1 cellular context compared by ENCODE assay signal in the genomic region with DNA sequence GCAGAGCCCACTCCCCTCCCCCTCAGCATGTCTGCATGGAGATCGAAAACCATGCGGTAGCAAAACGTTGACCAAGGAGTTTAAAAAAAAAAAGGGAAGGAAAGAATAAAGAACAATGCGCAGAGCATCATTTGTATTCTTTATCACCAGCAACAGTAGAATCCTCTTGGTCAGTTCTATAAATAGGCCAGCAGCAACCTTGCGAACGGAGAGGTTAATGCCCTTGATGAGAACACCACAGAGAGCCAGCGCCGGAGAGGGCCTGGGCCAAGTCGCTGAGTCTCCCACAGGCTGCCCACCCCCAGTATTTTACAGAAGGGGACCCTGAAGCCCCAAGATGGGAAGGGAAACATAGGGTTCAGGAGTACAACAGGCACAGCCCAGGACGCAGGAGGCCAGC.
TF ChIP-seq lines count a peak whose summit lies in the region.

No MANE protein-coding gene starts in this region.

TF ChIP-seq in SK-N-SH treated with all-trans-retinoic acid at 6 μM for 48 hours, 23 proteins besides CTCF, POLR2A, EP300 and RAD21 (continued from another document):
- TF ChIP-seq, protein P1, sequence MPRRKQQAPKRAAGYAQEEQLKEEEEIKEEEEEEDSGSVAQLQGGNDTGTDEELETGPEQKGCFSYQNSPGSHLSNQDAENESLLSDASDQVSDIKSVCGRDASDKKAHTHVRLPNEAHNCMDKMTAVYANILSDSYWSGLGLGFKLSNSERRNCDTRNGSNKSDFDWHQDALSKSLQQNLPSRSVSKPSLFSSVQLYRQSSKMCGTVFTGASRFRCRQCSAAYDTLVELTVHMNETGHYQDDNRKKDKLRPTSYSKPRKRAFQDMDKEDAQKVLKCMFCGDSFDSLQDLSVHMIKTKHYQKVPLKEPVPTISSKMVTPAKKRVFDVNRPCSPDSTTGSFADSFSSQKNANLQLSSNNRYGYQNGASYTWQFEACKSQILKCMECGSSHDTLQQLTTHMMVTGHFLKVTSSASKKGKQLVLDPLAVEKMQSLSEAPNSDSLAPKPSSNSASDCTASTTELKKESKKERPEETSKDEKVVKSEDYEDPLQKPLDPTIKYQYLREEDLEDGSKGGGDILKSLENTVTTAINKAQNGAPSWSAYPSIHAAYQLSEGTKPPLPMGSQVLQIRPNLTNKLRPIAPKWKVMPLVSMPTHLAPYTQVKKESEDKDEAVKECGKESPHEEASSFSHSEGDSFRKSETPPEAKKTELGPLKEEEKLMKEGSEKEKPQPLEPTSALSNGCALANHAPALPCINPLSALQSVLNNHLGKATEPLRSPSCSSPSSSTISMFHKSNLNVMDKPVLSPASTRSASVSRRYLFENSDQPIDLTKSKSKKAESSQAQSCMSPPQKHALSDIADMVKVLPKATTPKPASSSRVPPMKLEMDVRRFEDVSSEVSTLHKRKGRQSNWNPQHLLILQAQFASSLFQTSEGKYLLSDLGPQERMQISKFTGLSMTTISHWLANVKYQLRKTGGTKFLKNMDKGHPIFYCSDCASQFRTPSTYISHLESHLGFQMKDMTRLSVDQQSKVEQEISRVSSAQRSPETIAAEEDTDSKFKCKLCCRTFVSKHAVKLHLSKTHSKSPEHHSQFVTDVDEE (CRISPR knock-in tag; IDR thresholded peaks at IDR 0.05) = no peak
- TF ChIP-seq ARNTL (CRISPR knock-in tag; IDR thresholded peaks at IDR 0.05; ENCODE audit: borderline replicate concordance, low read depth) (no peak), ZNF565 (CRISPR knock-in tag; conservative IDR thresholded peaks at IDR 0.05; ENCODE audit: low read depth) (no peak), ZNF70 (CRISPR knock-in tag; IDR thresholded peaks at IDR 0.05) (no peak), BACH2 (CRISPR knock-in tag; IDR thresholded peaks at IDR 0.05; ENCODE audit: borderline replicate concordance) (no peak), TCF4 (CRISPR knock-in tag; IDR thresholded peaks at IDR 0.05; ENCODE audit: borderline replicate concordance) (no peak), TOX (CRISPR knock-in tag; IDR thresholded peaks at IDR 0.05; ENCODE audit: borderline replicate concordance) (no peak), RARB (CRISPR knock-in tag; IDR thresholded peaks at IDR 0.05) (no peak), OSR1 (CRISPR knock-in tag; IDR thresholded peaks at IDR 0.05) (no peak), ISL1 (CRISPR knock-in tag; IDR thresholded peaks at IDR 0.05) (no peak), PPARA (CRISPR knock-in tag; IDR thresholded peaks at IDR 0.05; ENCODE audit: borderline replicate concordance) (no peak)
- TF ChIP-seq, protein P2, sequence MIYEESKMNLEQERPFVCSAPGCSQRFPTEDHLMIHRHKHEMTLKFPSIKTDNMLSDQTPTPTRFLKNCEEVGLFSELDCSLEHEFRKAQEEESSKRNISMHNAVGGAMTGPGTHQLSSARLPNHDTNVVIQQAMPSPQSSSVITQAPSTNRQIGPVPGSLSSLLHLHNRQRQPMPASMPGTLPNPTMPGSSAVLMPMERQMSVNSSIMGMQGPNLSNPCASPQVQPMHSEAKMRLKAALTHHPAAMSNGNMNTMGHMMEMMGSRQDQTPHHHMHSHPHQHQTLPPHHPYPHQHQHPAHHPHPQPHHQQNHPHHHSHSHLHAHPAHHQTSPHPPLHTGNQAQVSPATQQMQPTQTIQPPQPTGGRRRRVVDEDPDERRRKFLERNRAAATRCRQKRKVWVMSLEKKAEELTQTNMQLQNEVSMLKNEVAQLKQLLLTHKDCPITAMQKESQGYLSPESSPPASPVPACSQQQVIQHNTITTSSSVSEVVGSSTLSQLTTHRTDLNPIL (CRISPR knock-in tag; IDR thresholded peaks at IDR 0.05; ENCODE audit: low read depth) = no peak
- TF ChIP-seq, protein P3, sequence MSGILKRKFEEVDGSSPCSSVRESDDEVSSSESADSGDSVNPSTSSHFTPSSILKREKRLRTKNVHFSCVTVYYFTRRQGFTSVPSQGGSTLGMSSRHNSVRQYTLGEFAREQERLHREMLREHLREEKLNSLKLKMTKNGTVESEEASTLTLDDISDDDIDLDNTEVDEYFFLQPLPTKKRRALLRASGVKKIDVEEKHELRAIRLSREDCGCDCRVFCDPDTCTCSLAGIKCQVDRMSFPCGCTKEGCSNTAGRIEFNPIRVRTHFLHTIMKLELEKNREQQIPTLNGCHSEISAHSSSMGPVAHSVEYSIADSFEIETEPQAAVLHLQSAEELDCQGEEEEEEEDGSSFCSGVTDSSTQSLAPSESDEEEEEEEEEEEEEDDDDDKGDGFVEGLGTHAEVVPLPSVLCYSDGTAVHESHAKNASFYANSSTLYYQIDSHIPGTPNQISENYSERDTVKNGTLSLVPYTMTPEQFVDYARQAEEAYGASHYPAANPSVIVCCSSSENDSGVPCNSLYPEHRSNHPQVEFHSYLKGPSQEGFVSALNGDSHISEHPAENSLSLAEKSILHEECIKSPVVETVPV (CRISPR knock-in tag; IDR thresholded peaks at IDR 0.05) = no peak
- TF ChIP-seq, protein P4, sequence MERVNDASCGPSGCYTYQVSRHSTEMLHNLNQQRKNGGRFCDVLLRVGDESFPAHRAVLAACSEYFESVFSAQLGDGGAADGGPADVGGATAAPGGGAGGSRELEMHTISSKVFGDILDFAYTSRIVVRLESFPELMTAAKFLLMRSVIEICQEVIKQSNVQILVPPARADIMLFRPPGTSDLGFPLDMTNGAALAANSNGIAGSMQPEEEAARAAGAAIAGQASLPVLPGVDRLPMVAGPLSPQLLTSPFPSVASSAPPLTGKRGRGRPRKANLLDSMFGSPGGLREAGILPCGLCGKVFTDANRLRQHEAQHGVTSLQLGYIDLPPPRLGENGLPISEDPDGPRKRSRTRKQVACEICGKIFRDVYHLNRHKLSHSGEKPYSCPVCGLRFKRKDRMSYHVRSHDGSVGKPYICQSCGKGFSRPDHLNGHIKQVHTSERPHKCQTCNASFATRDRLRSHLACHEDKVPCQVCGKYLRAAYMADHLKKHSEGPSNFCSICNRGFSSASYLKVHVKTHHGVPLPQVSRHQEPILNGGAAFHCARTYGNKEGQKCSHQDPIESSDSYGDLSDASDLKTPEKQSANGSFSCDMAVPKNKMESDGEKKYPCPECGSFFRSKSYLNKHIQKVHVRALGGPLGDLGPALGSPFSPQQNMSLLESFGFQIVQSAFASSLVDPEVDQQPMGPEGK (CRISPR knock-in tag; IDR thresholded peaks at IDR 0.05; ENCODE audit: borderline replicate concordance) = no peak
- TF ChIP-seq, protein P5, sequence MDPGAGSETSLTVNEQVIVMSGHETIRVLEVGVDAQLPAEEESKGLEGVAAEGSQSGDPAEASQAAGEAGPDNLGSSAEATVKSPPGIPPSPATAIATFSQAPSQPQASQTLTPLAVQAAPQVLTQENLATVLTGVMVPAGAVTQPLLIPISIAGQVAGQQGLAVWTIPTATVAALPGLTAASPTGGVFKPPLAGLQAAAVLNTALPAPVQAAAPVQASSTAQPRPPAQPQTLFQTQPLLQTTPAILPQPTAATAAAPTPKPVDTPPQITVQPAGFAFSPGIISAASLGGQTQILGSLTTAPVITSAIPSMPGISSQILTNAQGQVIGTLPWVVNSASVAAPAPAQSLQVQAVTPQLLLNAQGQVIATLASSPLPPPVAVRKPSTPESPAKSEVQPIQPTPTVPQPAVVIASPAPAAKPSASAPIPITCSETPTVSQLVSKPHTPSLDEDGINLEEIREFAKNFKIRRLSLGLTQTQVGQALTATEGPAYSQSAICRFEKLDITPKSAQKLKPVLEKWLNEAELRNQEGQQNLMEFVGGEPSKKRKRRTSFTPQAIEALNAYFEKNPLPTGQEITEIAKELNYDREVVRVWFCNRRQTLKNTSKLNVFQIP (CRISPR knock-in tag; IDR thresholded peaks at IDR 0.05; ENCODE audit: borderline replicate concordance, low read depth) = no peak
